ENCODE assay signal across 8 cellular contexts in the genomic region with DNA sequence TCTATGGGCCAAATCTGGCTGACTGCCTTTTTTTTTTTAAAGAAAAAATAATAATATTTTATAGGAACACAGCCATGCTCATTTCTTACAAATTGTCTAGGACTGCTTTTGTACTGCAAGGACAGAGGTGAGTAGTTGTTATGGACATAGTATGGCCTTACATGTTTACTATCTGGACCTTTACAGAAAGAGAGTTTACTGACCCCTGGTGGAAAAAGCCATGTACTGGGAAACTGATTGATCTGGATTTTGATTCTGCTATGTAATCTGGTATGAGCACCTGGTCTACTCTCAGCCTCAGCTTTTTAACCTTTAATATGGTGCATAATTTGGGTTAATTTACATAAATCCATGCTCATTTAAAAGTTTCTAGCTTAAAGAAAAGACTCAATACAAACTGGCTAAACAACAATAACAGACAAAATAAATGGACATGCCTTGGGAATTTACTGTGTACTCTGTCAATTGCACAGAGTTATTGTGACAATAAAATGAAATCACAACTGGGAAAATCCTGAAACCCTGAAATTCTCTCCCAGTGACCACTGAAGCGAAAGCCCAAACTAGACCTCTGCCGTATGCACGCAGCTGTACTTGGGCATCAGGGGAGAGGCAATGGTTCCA.
DNase-seq lines count a peak whose midpoint lies in the region; ATAC-seq, FAIRE-seq and TF ChIP-seq lines count a peak whose summit lies in the region.

No MANE protein-coding gene starts in this region.

- DNase-seq in NCI-H1417 (lab: John Stamatoyannopoulos, UW) (peak in 2 of 3 experiments; percentile 2 to 41), NCI-H1417 treated with DMSO at 0.1 percent for 48 hours (lab: John Stamatoyannopoulos, UW) (no peak), NCI-H2196 treated with DMSO at 0.1 percent for 48 hours (lab: John Stamatoyannopoulos, UW; ENCODE audit: unreplicated experiment) (peak; percentile 26), H1 (ENCODE audit: low read depth in 1 of 2, low spot score in 2 of 2) (no peak), trophoblast cell (peak; percentile 35 to 86), glomerular visceral epithelial cell (ENCODE audit: extremely low spot score) (no peak)
- DNase-seq in activated CD8-positive, alpha-beta T cell treated with anti-CD3 and anti-CD28 coated beads for 36 hours = no peak
- DNase-seq in activated naive CD4-positive, alpha-beta T cell treated with anti-CD3 and anti-CD28 coated beads for 36 hours = no peak

- TF ChIP-seq RAD21 in H1 (IDR thresholded peaks at IDR 0.05 in 1 of 2, conservative IDR thresholded peaks at IDR 0.05 in 1 of 2; ENCODE audit: low read depth in 2 of 2, low read length in 2 of 2) = peak; percentile 64 to 70

- H3K4ac ChIP-seq in H1 (replicated peaks; ENCODE audit: insufficient read length, low read depth, low read length) (no peak overlapping the region), trophoblast cell (ENCODE audit: low read depth, low read length) (no peak overlapping the region)

- no peak for ATAC-seq in activated CD8-positive, alpha-beta T cell treated with anti-CD3 and anti-CD28 coated beads for 36 hours

- no peak overlapping the region for H3K14ac ChIP-seq in H1 (ENCODE audit: insufficient read length)
- no peak overlapping the region for H3K14ac ChIP-seq in trophoblast cell (ENCODE audit: low read length)

- H4K20me1 ChIP-seq in H1 (replicated peaks in 1 of 2; ENCODE audit: control insufficient read depth in 1 of 2, insufficient read depth in 2 of 2, low read length in 2 of 2) = no peaks in the 10 kb centered on the region

- H3K9ac ChIP-seq in H1 (replicated peaks in 1 of 4; ENCODE audit: extremely low read depth in 1 of 4, low read depth in 3 of 4, low read length in 3 of 4) (no peak overlapping the region), trophoblast cell (ENCODE audit: low read length) (no peak overlapping the region)

- H2BK120ac ChIP-seq in H1 (replicated peaks; ENCODE audit: low read depth, low read length) (no peak overlapping the region), trophoblast cell (ENCODE audit: insufficient read depth, low read length, poor library complexity) (no peak overlapping the region)

- H3K4me2 ChIP-seq in H1 (ENCODE audit: insufficient read depth in 1 of 2, low read depth in 2 of 2, low read length in 2 of 2) (no peak overlapping the region), trophoblast cell (ENCODE audit: low read length) (no peak overlapping the region)

- 96% methylated on average over 3 of the region's 3 CpGs; no CpG with 5 or more reads in 1 of the 2 experiments for WGBS in H1 (ENCODE audit: extremely low coverage in 1 of 2, insufficient coverage in 1 of 2, insufficient read length in 1 of 2, insufficient replicate concordance in 2 of 2, low coverage in 1 of 2, low lambda C conversion rate in 2 of 2, missing lambda C conversion rate in 1 of 2), 2 experiments
- WGBS in trophoblast cell (ENCODE audit: extremely low coverage, insufficient coverage, insufficient read length) = no CpG with 5 or more reads among the region's 3 CpGs

- H3K23ac ChIP-seq in H1 (ENCODE audit: insufficient read length) (no peak overlapping the region), trophoblast cell (ENCODE audit: low read length) (no peak overlapping the region)

- TF ChIP-seq EP300 in H1 (IDR thresholded peaks at IDR 0.05; ENCODE audit: borderline replicate concordance in 1 of 2, low read depth in 2 of 2, low read length in 2 of 2) = no peak

- CTCF ChIA-PET in H1 (lab: Charles Lee; ENCODE audit: partially characterized antibody) = interaction anchor here (0.9 to 13.5 kb wide), 20 partner anchors 8 to 236 kb away, joined by 3 to 197 read pairs (median 4); no protein-coding TSS in a partner anchor
- CTCF ChIA-PET in activated CD8-positive, alpha-beta T cell treated with anti-CD3 and anti-CD28 coated beads for 36 hours (lab: Charles Lee) = interaction anchor here (1.5 kb wide), 1 partner anchor 32 kb away, joined by 4 read pairs; no protein-coding TSS in a partner anchor
- CTCF ChIA-PET in activated naive CD4-positive, alpha-beta T cell treated with anti-CD3 and anti-CD28 coated beads for 36 hours (lab: Charles Lee) = no interaction called here

- no peak overlapping the region for H4K8ac ChIP-seq in H1 (ENCODE audit: extremely low read depth, insufficient read depth, low read length)
- H4K8ac ChIP-seq in trophoblast cell (ENCODE audit: low read depth, low read length) = no peak overlapping the region

- H3K4me3 ChIP-seq in H1 (ENCODE audit: extremely low read depth in 1 of 4, insufficient read depth in 2 of 4, low read depth in 3 of 4, low read length in 4 of 4) (no peak overlapping the region), trophoblast cell (ENCODE audit: low read depth, low read length) (no peak overlapping the region)

- intact Hi-C loops in activated CD8-positive, alpha-beta T cell treated with anti-CD3 and anti-CD28 coated beads for 36 hours (cut with micrococcal nuclease) = no loop called here
- intact Hi-C loops in activated naive CD4-positive, alpha-beta T cell treated with anti-CD3 and anti-CD28 coated beads for 36 hours (cut with micrococcal nuclease) = no loop called here

- no peak overlapping the region for H3K56ac ChIP-seq in H1 (replicated peaks; ENCODE audit: insufficient read length, low read depth, low read length)

- no peak overlapping the region for H3K27ac ChIP-seq in H1 (ENCODE audit: low read depth, low read length)
- no peak overlapping the region for H3K27ac ChIP-seq in trophoblast cell (ENCODE audit: low read depth, low read length)

- FAIRE-seq in H1 (lab: Jason Lieb, UNC) = no peak

- H4K91ac ChIP-seq in H1 (replicated peaks; ENCODE audit: insufficient read length, low read length) = no peak overlapping the region
- H4K91ac ChIP-seq in trophoblast cell (ENCODE audit: low read depth, low read length) = no peak overlapping the region

- H3K36me3 Mint-ChIP-seq in activated CD8-positive, alpha-beta T cell treated with anti-CD3 and anti-CD28 coated beads for 36 hours (ENCODE audit: low read depth) = no peaks in the 10 kb centered on the region
- no peaks in the 10 kb centered on the region for H3K36me3 Mint-ChIP-seq in activated naive CD4-positive, alpha-beta T cell treated with anti-CD3 and anti-CD28 coated beads for 36 hours (ENCODE audit: low read depth)

- no peaks in the 10 kb centered on the region for H3K27me3 Mint-ChIP-seq in activated CD8-positive, alpha-beta T cell treated with anti-CD3 and anti-CD28 coated beads for 36 hours
- H3K27me3 Mint-ChIP-seq in activated naive CD4-positive, alpha-beta T cell treated with anti-CD3 and anti-CD28 coated beads for 36 hours (ENCODE audit: low read depth) = no peaks in the 10 kb centered on the region

- peaks cover 2% of the 10 kb centered on the region for H3K9me3 Mint-ChIP-seq in activated CD8-positive, alpha-beta T cell treated with anti-CD3 and anti-CD28 coated beads for 36 hours
- H3K9me3 Mint-ChIP-seq in activated naive CD4-positive, alpha-beta T cell treated with anti-CD3 and anti-CD28 coated beads for 36 hours = peaks cover 2% of the 10 kb centered on the region

- peak in 2 of 3 experiments; percentile 55 to 76; a peak in 3 of 4 replicates for TF ChIP-seq CTCF in H1 (IDR thresholded peaks at IDR 0.05; ENCODE audit: control extremely low read depth in 1 of 3, insufficient read depth in 1 of 3, low read depth in 1 of 3, low read length in 3 of 3)
- no peak for TF ChIP-seq CTCF in activated CD8-positive, alpha-beta T cell treated with anti-CD3 and anti-CD28 coated beads for 36 hours (IDR thresholded peaks at IDR 0.05)

- H3K18ac ChIP-seq in H1 (ENCODE audit: extremely low read depth, low read length) = no peak overlapping the region
- H3K18ac ChIP-seq in trophoblast cell (ENCODE audit: low read length) = no peak overlapping the region

- H3K23me2 ChIP-seq in H1 (ENCODE audit: low read depth, low read length) = no peaks in the 10 kb centered on the region

- POLR2A ChIA-PET in H1 (lab: Charles Lee; ENCODE audit: partially characterized antibody) = no interaction called here
- POLR2A ChIA-PET in activated CD8-positive, alpha-beta T cell treated with anti-CD3 and anti-CD28 coated beads for 36 hours (lab: Charles Lee) = no interaction called here

- H3K36me3 ChIP-seq in H1 (ENCODE audit: control insufficient read depth in 2 of 4, insufficient read depth in 4 of 4, low read length in 3 of 4) (no peaks in the 10 kb centered on the region), trophoblast cell (ENCODE audit: control insufficient read depth in 1 of 2, insufficient read depth in 2 of 2, low read length in 2 of 2) (no peaks in the 10 kb centered on the region)

- no peak overlapping the region for H4K12ac ChIP-seq in trophoblast cell (ENCODE audit: low read depth, low read length)

- H3K27ac Mint-ChIP-seq in activated CD8-positive, alpha-beta T cell treated with anti-CD3 and anti-CD28 coated beads for 36 hours = no peak overlapping the region
- H3K27ac Mint-ChIP-seq in activated naive CD4-positive, alpha-beta T cell treated with anti-CD3 and anti-CD28 coated beads for 36 hours = no peak overlapping the region

- H3K27me3 ChIP-seq in H1 (replicated peaks in 1 of 4; ENCODE audit: control insufficient read depth in 3 of 4, extremely low read depth in 1 of 4, insufficient read depth in 3 of 4, low read length in 3 of 4) (no peaks in the 10 kb centered on the region), trophoblast cell (ENCODE audit: insufficient read depth, low read length) (no peaks in the 10 kb centered on the region)

- H2AK5ac ChIP-seq in H1 (ENCODE audit: low read depth, low read length) = no peak overlapping the region
- no peak overlapping the region for H2AK5ac ChIP-seq in trophoblast cell (ENCODE audit: low read length)

- no peak for TF ChIP-seq POLR2A in H1 (IDR thresholded peaks at IDR 0.05; ENCODE audit: control extremely low read depth in 1 of 2, low read depth in 2 of 2, low read length in 2 of 2)

- no peaks in the 10 kb centered on the region for H3K4me1 Mint-ChIP-seq in activated CD8-positive, alpha-beta T cell treated with anti-CD3 and anti-CD28 coated beads for 36 hours (ENCODE audit: low read depth)
- H3K4me1 Mint-ChIP-seq in activated naive CD4-positive, alpha-beta T cell treated with anti-CD3 and anti-CD28 coated beads for 36 hours (ENCODE audit: low read depth) = no peaks in the 10 kb centered on the region

- H3K9me3 ChIP-seq in H1 (ENCODE audit: insufficient read depth in 2 of 2, low read depth in 1 of 2, low read length in 1 of 2) = no peaks in the 10 kb centered on the region
- no peaks in the 10 kb centered on the region for H3K9me3 ChIP-seq in trophoblast cell (ENCODE audit: insufficient read depth, low read depth, low read length)

- H2AFZ ChIP-seq in H1 (ENCODE audit: low read length) (no peak overlapping the region), trophoblast cell (ENCODE audit: insufficient read depth, low read length, poor library complexity) (no peak overlapping the region)

- H3K79me2 ChIP-seq in H1 (ENCODE audit: control insufficient read depth in 1 of 2, insufficient read depth in 2 of 2, low read length in 2 of 2) = no peaks in the 10 kb centered on the region
- H3K79me2 ChIP-seq in trophoblast cell (ENCODE audit: control insufficient read depth, insufficient read depth, low read length, poor library complexity) = no peaks in the 10 kb centered on the region

- no peak overlapping the region for H2BK5ac ChIP-seq in H1 (ENCODE audit: low read depth, low read length)
- no peak overlapping the region for H2BK5ac ChIP-seq in trophoblast cell (ENCODE audit: low read depth, low read length, poor library complexity)

- no peak overlapping the region for H2BK15ac ChIP-seq in H1 (ENCODE audit: low read length)

- H3K79me1 ChIP-seq in H1 (ENCODE audit: low read depth, low read length) = no peaks in the 10 kb centered on the region
- no peaks in the 10 kb centered on the region for H3K79me1 ChIP-seq in trophoblast cell (ENCODE audit: low read length)

- H3K4me1 ChIP-seq in H1 (replicated peaks in 1 of 4; ENCODE audit: control insufficient read depth in 3 of 4, insufficient read depth in 4 of 4, low read length in 3 of 4) = no peaks in the 10 kb centered on the region
- H3K4me1 ChIP-seq in trophoblast cell (ENCODE audit: control insufficient read depth in 1 of 2, insufficient read depth in 2 of 2, low read length in 2 of 2) = no peaks in the 10 kb centered on the region

- H2BK20ac ChIP-seq in H1 (ENCODE audit: low read length) = no peak overlapping the region

- H2BK12ac ChIP-seq in H1 (ENCODE audit: low read depth, low read length) (no peak overlapping the region), trophoblast cell (ENCODE audit: low read length) (no peak overlapping the region)

- H4K5ac ChIP-seq in H1 (ENCODE audit: insufficient read length, low read depth, low read length) = no peak overlapping the region

- H3K4me3 Mint-ChIP-seq in activated CD8-positive, alpha-beta T cell treated with anti-CD3 and anti-CD28 coated beads for 36 hours = no peak overlapping the region
- no peak overlapping the region for H3K4me3 Mint-ChIP-seq in activated naive CD4-positive, alpha-beta T cell treated with anti-CD3 and anti-CD28 coated beads for 36 hours

Comparison
In these comparisons a context has a peak if more than half of its experiments do, and no peak if none do; other contexts are left out.
1. DNase-seq: peak in NCI-H1417 (2 of 3), NCI-H2196 treated with DMSO at 0.1 percent for 48 hours (single experiment) and trophoblast cell (2 of 2); none in NCI-H1417 treated with DMSO at 0.1 percent for 48 hours (single experiment), H1 (0 of 2), glomerular visceral epithelial cell (single experiment), activated CD8-positive, alpha-beta T cell treated with anti-CD3 and anti-CD28 coated beads for 36 hours (single experiment) and activated naive CD4-positive, alpha-beta T cell treated with anti-CD3 and anti-CD28 coated beads for 36 hours (single experiment).